Comparison of ENCODE assay signal across 18 cellular contexts in the genomic region with DNA sequence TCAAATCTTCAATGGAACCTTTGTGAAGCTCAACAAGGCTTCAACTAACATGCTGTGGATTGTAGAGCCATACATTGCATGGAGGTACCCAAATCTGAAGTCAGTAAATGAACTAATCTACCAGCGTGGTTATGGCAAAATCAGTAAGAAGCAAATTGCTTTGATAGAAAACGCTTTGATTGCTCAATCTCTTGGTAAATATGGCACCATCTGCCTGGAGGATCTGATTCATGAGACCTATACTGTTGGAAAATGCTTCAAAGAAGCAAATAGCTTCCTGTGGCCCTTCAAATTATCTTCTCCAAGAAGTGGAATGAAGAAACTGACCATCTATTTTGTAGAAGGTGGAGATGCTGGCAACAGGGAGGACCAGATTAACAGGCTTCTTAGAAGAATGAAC. TPM values are rescaled to one million over a fixed set of nuclear protein-coding genes. Genes with fewer than 3 reads are reported as not detected.
A peak's percentile ranks its signal among the peaks of the same experiment; 100 is the strongest.
DNase-seq lines count a peak whose midpoint lies in the region; ATAC-seq and TF ChIP-seq lines count a peak whose summit lies in the region.
"Had no signal": no experiment of that assay in that cellular context is flagged by ENCODE, and none has a peak within 500 bp of the region (broad histone marks: within the 10 kb centered on the region; RNA-seq: fewer than 3 reads in every experiment).

No MANE protein-coding gene starts in this region.

- no peak overlapping the region for H3K14ac ChIP-seq in neuronal stem cell (ENCODE audit: low read length)

- no peak for ATAC-seq in HG02884 (IDR thresholded peaks at IDR 0.05; ENCODE audit: unreplicated experiment)
- no peak for ATAC-seq in activated T-cell treated with anti-CD3 and anti-CD28 coated beads, Interleukin-2, amount 50 U/mL, for 72 hours (replicated peaks in 1 of 2)
- ATAC-seq: K562 had no signal

- H2BK12ac ChIP-seq in neuronal stem cell (ENCODE audit: low read length): no peak overlapping the region

- H3K4me3 Mint-ChIP-seq in activated T-cell treated with anti-CD3 and anti-CD28 coated beads, Interleukin-2, amount 50 U/mL, for 72 hours: no peak overlapping the region
- H3K4me3 Mint-ChIP-seq: CD14-positive monocyte; CD4-positive, alpha-beta memory T cell; HFFc6 had no signal

- H2AFZ ChIP-seq in neuronal stem cell (ENCODE audit: low read length): no peak overlapping the region
- H2AFZ ChIP-seq: GM23248 had no signal

- no CpG with 5 or more reads among the region's 2 CpGs for WGBS in neuronal stem cell (ENCODE audit: extremely low coverage in 2 of 2, insufficient read length in 2 of 2, insufficient replicate concordance in 1 of 2), 2 donors

- no peaks in the 10 kb centered on the region for H3K27me3 ChIP-seq in neuronal stem cell (ENCODE audit: control insufficient read depth in 3 of 3, insufficient read depth in 3 of 3, low read depth in 1 of 3, low read length in 3 of 3)
- H3K27me3 ChIP-seq: BLaER1 had no signal

- no peak overlapping the region for H4K91ac ChIP-seq in neuronal stem cell (ENCODE audit: low read depth, low read length, poor library complexity)

- H3K4me1 Mint-ChIP-seq in activated T-cell treated with anti-CD3 and anti-CD28 coated beads, Interleukin-2, amount 50 U/mL, for 72 hours (ENCODE audit: low read depth): peaks cover 5% of the 10 kb centered on the region

- no peaks in the 10 kb centered on the region for H3K36me3 ChIP-seq in neuronal stem cell (replicated peaks in 1 of 2; ENCODE audit: control insufficient read depth in 2 of 2, insufficient read depth in 2 of 2, low read length in 2 of 2)
- H3K36me3 ChIP-seq: BLaER1, HAP-1 had no signal

- no peak overlapping the region for H4K8ac ChIP-seq in neuronal stem cell (ENCODE audit: low read depth, low read length)

- no peaks in the 10 kb centered on the region for H3K9me3 Mint-ChIP-seq in activated T-cell treated with anti-CD3 and anti-CD28 coated beads, Interleukin-2, amount 50 U/mL, for 72 hours
- H3K9me3 Mint-ChIP-seq: CD4-positive, alpha-beta memory T cell; HFFc6 had no signal

- peak; percentile 0 for DNase-seq in DMS53 (lab: John Stamatoyannopoulos, UW)
- no peak for DNase-seq in DMS53 treated with DMSO at 0.1 percent for 48 hours (lab: John Stamatoyannopoulos, UW; ENCODE audit: unreplicated experiment)
- DNase-seq in NCI-H69 (lab: John Stamatoyannopoulos, UW): peak; percentile 22
- peak; percentile 6 to 11 for DNase-seq in foreskin fibroblast
- no peak for DNase-seq in neuronal stem cell (ENCODE audit: low spot score)
- no peak for DNase-seq in cardiac septum (ENCODE audit: low spot score)
- DNase-seq in activated T-cell treated with anti-CD3 and anti-CD28 coated beads, Interleukin-2, amount 50 U/mL, for 72 hours: no peak
- DNase-seq: 8988T; CD4-positive, alpha-beta memory T cell; DMS79; GDM1; GM23248; HFFc6 had no signal

- no peak for TF ChIP-seq CTCF in foreskin fibroblast (IDR thresholded peaks at IDR 0.05; ENCODE audit: low read depth, low read length)

- H3K9me3 ChIP-seq in neuronal stem cell (replicated peaks in 1 of 2; ENCODE audit: control insufficient read depth in 2 of 2, insufficient read depth in 1 of 2, low read depth in 1 of 2, low read length in 2 of 2): no peaks in the 10 kb centered on the region
- H3K9me3 ChIP-seq: BLaER1, HAP-1 had no signal

- no peak overlapping the region for H3K4me2 ChIP-seq in neuronal stem cell (ENCODE audit: insufficient read depth, low read length, poor library complexity, severe bottlenecking)
- H3K4me2 ChIP-seq: BLaER1 had no signal

- no peak overlapping the region for H2BK5ac ChIP-seq in neuronal stem cell (ENCODE audit: low read length)

- no peak overlapping the region for H3K4ac ChIP-seq in neuronal stem cell (ENCODE audit: low read length)

- no peak overlapping the region for H3K27ac Mint-ChIP-seq in activated T-cell treated with anti-CD3 and anti-CD28 coated beads, Interleukin-2, amount 50 U/mL, for 72 hours
- H3K27ac Mint-ChIP-seq: CD14-positive monocyte; CD4-positive, alpha-beta memory T cell; HFFc6 had no signal

- no peak overlapping the region for H3K27ac ChIP-seq in neuronal stem cell (replicated peaks; ENCODE audit: low read length)
- H3K27ac ChIP-seq: BLaER1, GM23248 had no signal

- H3K79me1 ChIP-seq in neuronal stem cell (ENCODE audit: low read depth, low read length): no peaks in the 10 kb centered on the region

- no peak overlapping the region for H2BK120ac ChIP-seq in neuronal stem cell (ENCODE audit: low read depth, low read length)

- H3K4me1 ChIP-seq in neuronal stem cell (ENCODE audit: control insufficient read depth in 2 of 2, insufficient read depth in 1 of 2, low read depth in 1 of 2, low read length in 2 of 2): no peaks in the 10 kb centered on the region
- H3K4me1 ChIP-seq: BLaER1, HAP-1 had no signal

- no peak overlapping the region for H2AK5ac ChIP-seq in neuronal stem cell (ENCODE audit: low read depth, low read length)

- intact Hi-C loops in cardiac septum (cut with DNase I): no loop called here

- H3K9ac ChIP-seq in neuronal stem cell (ENCODE audit: low read depth, low read length, poor library complexity): peak overlapping the region; percentile 24
- H3K9ac ChIP-seq: BLaER1, GM23248 had no signal

- no peaks in the 10 kb centered on the region for H3K27me3 Mint-ChIP-seq in activated T-cell treated with anti-CD3 and anti-CD28 coated beads, Interleukin-2, amount 50 U/mL, for 72 hours (ENCODE audit: low read depth)

- H2BK15ac ChIP-seq in neuronal stem cell (ENCODE audit: low read length): no peak overlapping the region

- no peak overlapping the region for H3K18ac ChIP-seq in neuronal stem cell (ENCODE audit: low read length)

- H3K23ac ChIP-seq in neuronal stem cell (ENCODE audit: low read depth, low read length, poor library complexity): no peak overlapping the region

- H3K4me3 ChIP-seq in foreskin fibroblast (ENCODE audit: low read depth in 1 of 2, low read length in 2 of 2): no peak overlapping the region
- H3K4me3 ChIP-seq in neuronal stem cell (ENCODE audit: low read length in 2 of 2): no peak overlapping the region
- H3K4me3 ChIP-seq: BLaER1, GM23248, HAP-1, K562 had no signal

- no peaks in the 10 kb centered on the region for H3K36me3 Mint-ChIP-seq in activated T-cell treated with anti-CD3 and anti-CD28 coated beads, Interleukin-2, amount 50 U/mL, for 72 hours (ENCODE audit: insufficient read depth in 2 of 2)
- H3K36me3 Mint-ChIP-seq: CD14-positive monocyte; CD4-positive, alpha-beta memory T cell had no signal

RNA-seq across cellular contexts. Expression of gene TTC39B, which starts 54.7 kb away (rescaled TPM):
- 2.0 TPM for polyA plus RNA-seq in neuronal stem cell (2013, experiment 1 of 2)
- polyA plus RNA-seq in neuronal stem cell (2013, experiment 2 of 2): 1.7 TPM
- total RNA-seq in cardiac septum: 3.2 TPM
- total RNA-seq in activated T-cell treated with anti-CD3 and anti-CD28 coated beads, Interleukin-2, amount 50 U/mL, for 72 hours: 10 to 100 TPM; 30.8 to 46.7 TPM

Comparison
In these comparisons a context has a peak if more than half of its experiments do, and no peak if none do; other contexts are left out.
1. DNase-seq: peak in DMS53 (single experiment), NCI-H69 (single experiment) and foreskin fibroblast (2 of 2); none in DMS53 treated with DMSO at 0.1 percent for 48 hours (single experiment), neuronal stem cell (single experiment), cardiac septum (single experiment) and activated T-cell treated with anti-CD3 and anti-CD28 coated beads, Interleukin-2, amount 50 U/mL, for 72 hours (0 of 2).